ENCODE assay signal across 29 cellular contexts in the genomic region with DNA sequence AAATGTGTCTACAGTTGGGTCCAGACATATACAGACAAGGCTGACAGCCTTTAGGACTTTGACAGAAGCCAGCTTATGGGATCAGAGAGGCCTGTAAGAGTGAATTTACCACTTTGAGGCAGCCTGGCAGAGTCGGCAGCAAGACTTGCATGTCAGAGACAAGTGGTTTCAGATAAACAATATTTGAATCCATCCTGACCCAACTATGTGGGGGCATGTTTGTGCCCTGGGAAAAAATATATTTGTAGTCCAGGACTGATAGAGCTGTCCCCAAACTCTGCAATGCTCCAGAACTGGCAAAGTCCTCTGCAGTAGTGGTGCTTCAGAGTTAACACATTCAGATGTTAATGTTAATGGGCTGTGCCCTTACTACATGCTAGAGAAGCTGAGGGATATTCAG.
"Had no signal": no experiment of that assay in that cellular context is flagged by ENCODE, and none has a peak within 500 bp of the region (broad histone marks: within the 10 kb centered on the region; RNA-seq: fewer than 3 reads in every experiment).

No MANE protein-coding gene starts in this region.

- H3K9ac ChIP-seq: neural progenitor cell, parathyroid adenoma had no signal

- H3K4me3 ChIP-seq: hepatocyte, lower lobe of right lung, neural progenitor cell, skin epidermis, testis, thyroid gland, transverse colon, upper lobe of left lung, vagina had no signal

- H3K4me3 Mint-ChIP-seq: naive B cell; natural killer cell; nephron progenitor cell; neural progenitor cell; stimulated activated memory B cell treated with anti-CD40 and anti-IgM and Interleukin-4, amounts not matched to agents 10 μg/mL and 1 μg/mL and 100 μg/mL, for 72 hours; stimulated activated naive CD8-positive, alpha-beta T cell treated with anti-CD3 and anti-CD28 coated beads, Interleukin-15, amount 100 ng/mL, for 72 hours had no signal

- H3K9me3 Mint-ChIP-seq: natural killer cell; neural progenitor cell; stimulated activated memory B cell treated with anti-CD40 and anti-IgM and Interleukin-4, amounts not matched to agents 10 μg/mL and 1 μg/mL and 100 μg/mL, for 72 hours; stimulated activated naive CD8-positive, alpha-beta T cell treated with anti-CD3 and anti-CD28 coated beads, Interleukin-15, amount 100 ng/mL, for 72 hours had no signal

- H3K27me3 Mint-ChIP-seq: stimulated activated memory B cell treated with anti-CD40 and anti-IgM and Interleukin-4, amounts not matched to agents 10 μg/mL and 1 μg/mL and 100 μg/mL, for 72 hours had no signal

- ATAC-seq: lower lobe of right lung; natural killer cell; sciatic nerve; stimulated activated memory B cell treated with anti-CD40 and anti-IgM and Interleukin-4, amounts not matched to agents 10 μg/mL and 1 μg/mL and 100 μg/mL, for 72 hours; stimulated activated naive CD8-positive, alpha-beta T cell treated with anti-CD3 and anti-CD28 coated beads, Interleukin-15, amount 100 ng/mL, for 72 hours had no signal

- H3K27ac ChIP-seq: hepatocyte, lower lobe of right lung, neural progenitor cell, neutrophil, parathyroid adenoma, skin epidermis, testis, thyroid gland, transverse colon, upper lobe of left lung, vagina had no signal

- H3K27ac Mint-ChIP-seq: naive B cell; natural killer cell; nephron progenitor cell; neural progenitor cell; progenitor cell of endocrine pancreas; stimulated activated memory B cell treated with anti-CD40 and anti-IgM and Interleukin-4, amounts not matched to agents 10 μg/mL and 1 μg/mL and 100 μg/mL, for 72 hours; stimulated activated naive CD8-positive, alpha-beta T cell treated with anti-CD3 and anti-CD28 coated beads, Interleukin-15, amount 100 ng/mL, for 72 hours had no signal

- H3K27me3 ChIP-seq: hepatocyte, neural progenitor cell, neutrophil, testis, thyroid gland, transverse colon, upper lobe of left lung, vagina had no signal

- H3K36me3 ChIP-seq: lower lobe of right lung, neural progenitor cell, neutrophil, thyroid gland, transverse colon, upper lobe of left lung, vagina had no signal

- H3K4me1 Mint-ChIP-seq: naive B cell; natural killer cell; nephron progenitor cell; neural progenitor cell; stimulated activated naive CD8-positive, alpha-beta T cell treated with anti-CD3 and anti-CD28 coated beads, Interleukin-15, amount 100 ng/mL, for 72 hours had no signal

- H3K9me3 ChIP-seq: lower lobe of right lung, neutrophil, testis, thyroid gland, transverse colon, upper lobe of left lung, vagina had no signal

- H3K36me3 Mint-ChIP-seq: naive B cell; natural killer cell; neural progenitor cell; stimulated activated memory B cell treated with anti-CD40 and anti-IgM and Interleukin-4, amounts not matched to agents 10 μg/mL and 1 μg/mL and 100 μg/mL, for 72 hours had no signal

- DNase-seq: head of caudate nucleus; islet precursor cell; lower lobe of right lung; mammary epithelial cell; mesenchymal stem cell; naive B cell; natural killer cell; nephron progenitor cell; occipital lobe; right cardiac atrium; stimulated activated CD4-positive, alpha-beta T cell treated with anti-CD3 and anti-CD28 coated beads, Interleukin-12 subunit alpha, Interleukin-12 subunit beta, amount 100 ng/mL, for 4 hours; stimulated activated CD4-positive, alpha-beta T cell treated with anti-CD3 and anti-CD28 coated beads, Interleukin-15, amount 100 ng/mL, for 24 hours; stimulated activated CD4-positive, alpha-beta T cell treated with anti-CD3 and anti-CD28 coated beads, Interleukin-4, amount 100 ng/mL, for 4 hours; stimulated activated CD8-positive, alpha-beta memory T cell treated with anti-CD3 and anti-CD28 coated beads, Interleukin-4, amount 100 ng/mL, for 48 hours; stimulated activated naive CD4-positive, alpha-beta T cell treated with Interleukin-2 at 50 U/mL for 16 hours; stimulated activated naive CD8-positive, alpha-beta T cell treated with anti-CD3 and anti-CD28 coated beads, Interleukin-15, amount 100 ng/mL, for 72 hours; testis; thyroid gland; transverse colon; upper lobe of left lung had no signal

- H3K4me1 ChIP-seq: lower lobe of right lung, neural progenitor cell, parathyroid adenoma, testis, thyroid gland, transverse colon, upper lobe of left lung, vagina had no signal
